Comparison of ENCODE assay signal across 10 cellular contexts in the genomic region with DNA sequence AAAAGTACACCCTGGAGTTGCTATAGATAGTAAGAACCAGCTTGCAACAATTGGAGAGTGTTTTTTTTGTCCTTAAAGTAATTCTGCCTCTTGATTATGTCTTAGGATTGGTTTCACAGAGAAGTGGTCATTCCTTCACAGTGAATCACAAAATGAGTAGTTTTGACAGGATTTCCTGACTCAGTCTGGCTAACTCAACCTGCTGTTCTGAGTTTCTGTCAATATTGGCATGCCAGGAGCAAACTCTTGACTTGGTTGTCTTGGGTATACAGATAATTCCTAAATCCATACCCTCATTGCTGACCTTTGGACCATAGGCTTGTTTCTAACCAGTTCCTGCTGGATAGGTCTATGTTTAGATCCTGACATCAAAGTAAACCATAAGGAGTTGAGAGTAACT. TPM values are rescaled to one million over a fixed set of nuclear protein-coding genes. Genes with fewer than 3 reads are reported as not detected.
DNase-seq lines count a peak whose midpoint lies in the region; ATAC-seq and TF ChIP-seq lines count a peak whose summit lies in the region.
"Had no signal": no experiment of that assay in that cellular context is flagged by ENCODE, and none has a peak within 500 bp of the region (broad histone marks: within the 10 kb centered on the region; RNA-seq: fewer than 3 reads in every experiment).

No MANE protein-coding gene starts in this region.

- H3K27ac ChIP-seq in thyroid gland = peak overlapping the region; percentile 81 to 95 (median 91)
- H3K27ac ChIP-seq in substantia nigra (ENCODE audit: low read depth, low read length, poor library complexity, severe bottlenecking) = no peak overlapping the region

- H3K36me3 Mint-ChIP-seq in WTC11 = peaks cover 4% of the 10 kb centered on the region

- peaks cover 31 to 51% of the 10 kb centered on the region in 2 donors for H3K4me1 ChIP-seq in thyroid gland

- intact Hi-C loops in thyroid gland (cut with DNase I) = no loop called here

- H3K9me3 Mint-ChIP-seq in WTC11 = peaks cover 4% of the 10 kb centered on the region

- TF ChIP-seq CTCF in WTC11 (IDR thresholded peaks at IDR 0.05) = no peak
- TF ChIP-seq CTCF in thyroid gland (IDR thresholded peaks at IDR 0.05) = no peak

- TF ChIP-seq POLR2A in thyroid gland (IDR thresholded peaks at IDR 0.05) = no peak

- H3K27me3 ChIP-seq in thyroid gland = no peaks in the 10 kb centered on the region

- ATAC-seq in WTC11 (no peak), GM21423 (IDR thresholded peaks at IDR 0.05; ENCODE audit: unreplicated experiment) (no peak)
- ATAC-seq: sciatic nerve had no signal

- peak overlapping the region; percentile 54 for H3K27ac Mint-ChIP-seq in WTC11

- CTCF ChIA-PET in WTC11 (lab: Charles Lee) = no interaction called here

- no peaks in the 10 kb centered on the region for H3K9me3 ChIP-seq in thyroid gland

- H3K27me3 Mint-ChIP-seq in WTC11 (ENCODE audit: low read depth) = no peaks in the 10 kb centered on the region

- H3K4me3 ChIP-seq in thyroid gland (replicated peaks in 1 of 3) = no peak overlapping the region

- POLR2A ChIA-PET in WTC11 (lab: Charles Lee) = no interaction called here

- H3K4me3 Mint-ChIP-seq in WTC11 = no peak overlapping the region

- peaks cover 54% of the 10 kb centered on the region for H3K4me1 Mint-ChIP-seq in WTC11

- DNase-seq in HCEC 1CT = peak; percentile 71
- no peak for DNase-seq in WTC11 (ENCODE audit: low spot score)
- peak; percentile 70 for DNase-seq in glomerular visceral epithelial cell (ENCODE audit: extremely low spot score)
- peak; percentile 40 to 41 for DNase-seq in thyroid gland
- DNase-seq in activated naive CD4-positive, alpha-beta T cell treated with anti-CD3 and anti-CD28 coated beads, Interleukin-2, amount 50 U/mL, for 16 hours = no peak
- no peak for DNase-seq in substantia nigra (lab: John Stamatoyannopoulos, UW)
- DNase-seq in NCI-H146 (lab: John Stamatoyannopoulos, UW) = no peak
- DNase-seq: kidney had no signal

- no peaks in the 10 kb centered on the region for H3K36me3 ChIP-seq in thyroid gland

TF ChIP-seq in WTC11, 78 proteins besides CTCF, POLR2A, EP300 and RAD21:
- TF ChIP-seq ZNF423 (CRISPR knock-in tag; IDR thresholded peaks at IDR 0.05) (no peak), TEAD4 (CRISPR knock-in tag; IDR thresholded peaks at IDR 0.05) (no peak), EMX1 (CRISPR knock-in tag; IDR thresholded peaks at IDR 0.05) (no peak), JAZF1 (CRISPR knock-in tag; IDR thresholded peaks at IDR 0.05) (no peak), ZNF416 (CRISPR knock-in tag; IDR thresholded peaks at IDR 0.05) (no peak), FOXK1 (CRISPR knock-in tag; IDR thresholded peaks at IDR 0.05) (no peak), FOXJ3 (CRISPR knock-in tag; IDR thresholded peaks at IDR 0.05; ENCODE audit: borderline replicate concordance) (no peak), ETV6 (CRISPR knock-in tag; IDR thresholded peaks at IDR 0.05) (no peak)
- TF ChIP-seq, protein P1, sequence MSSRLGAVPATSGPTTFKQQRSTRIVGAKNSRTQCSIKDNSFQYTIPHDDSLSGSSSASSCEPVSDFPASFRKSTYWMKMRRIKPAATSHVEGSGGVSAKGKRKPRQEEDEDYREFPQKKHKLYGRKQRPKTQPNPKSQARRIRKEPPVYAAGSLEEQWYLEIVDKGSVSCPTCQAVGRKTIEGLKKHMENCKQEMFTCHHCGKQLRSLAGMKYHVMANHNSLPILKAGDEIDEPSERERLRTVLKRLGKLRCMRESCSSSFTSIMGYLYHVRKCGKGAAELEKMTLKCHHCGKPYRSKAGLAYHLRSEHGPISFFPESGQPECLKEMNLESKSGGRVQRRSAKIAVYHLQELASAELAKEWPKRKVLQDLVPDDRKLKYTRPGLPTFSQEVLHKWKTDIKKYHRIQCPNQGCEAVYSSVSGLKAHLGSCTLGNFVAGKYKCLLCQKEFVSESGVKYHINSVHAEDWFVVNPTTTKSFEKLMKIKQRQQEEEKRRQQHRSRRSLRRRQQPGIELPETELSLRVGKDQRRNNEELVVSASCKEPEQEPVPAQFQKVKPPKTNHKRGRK (CRISPR knock-in tag; IDR thresholded peaks at IDR 0.05; ENCODE audit: borderline replicate concordance) = no peak
- TF ChIP-seq, protein P2, sequence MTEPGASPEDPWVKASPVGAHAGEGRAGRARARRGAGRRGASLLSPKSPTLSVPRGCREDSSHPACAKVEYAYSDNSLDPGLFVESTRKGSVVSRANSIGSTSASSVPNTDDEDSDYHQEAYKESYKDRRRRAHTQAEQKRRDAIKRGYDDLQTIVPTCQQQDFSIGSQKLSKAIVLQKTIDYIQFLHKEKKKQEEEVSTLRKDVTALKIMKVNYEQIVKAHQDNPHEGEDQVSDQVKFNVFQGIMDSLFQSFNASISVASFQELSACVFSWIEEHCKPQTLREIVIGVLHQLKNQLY (CRISPR knock-in tag; IDR thresholded peaks at IDR 0.05) = no peak
- TF ChIP-seq, protein P3, sequence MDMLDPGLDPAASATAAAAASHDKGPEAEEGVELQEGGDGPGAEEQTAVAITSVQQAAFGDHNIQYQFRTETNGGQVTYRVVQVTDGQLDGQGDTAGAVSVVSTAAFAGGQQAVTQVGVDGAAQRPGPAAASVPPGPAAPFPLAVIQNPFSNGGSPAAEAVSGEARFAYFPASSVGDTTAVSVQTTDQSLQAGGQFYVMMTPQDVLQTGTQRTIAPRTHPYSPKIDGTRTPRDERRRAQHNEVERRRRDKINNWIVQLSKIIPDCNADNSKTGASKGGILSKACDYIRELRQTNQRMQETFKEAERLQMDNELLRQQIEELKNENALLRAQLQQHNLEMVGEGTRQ (CRISPR knock-in tag; IDR thresholded peaks at IDR 0.05) = no peak
- TF ChIP-seq, protein P4, sequence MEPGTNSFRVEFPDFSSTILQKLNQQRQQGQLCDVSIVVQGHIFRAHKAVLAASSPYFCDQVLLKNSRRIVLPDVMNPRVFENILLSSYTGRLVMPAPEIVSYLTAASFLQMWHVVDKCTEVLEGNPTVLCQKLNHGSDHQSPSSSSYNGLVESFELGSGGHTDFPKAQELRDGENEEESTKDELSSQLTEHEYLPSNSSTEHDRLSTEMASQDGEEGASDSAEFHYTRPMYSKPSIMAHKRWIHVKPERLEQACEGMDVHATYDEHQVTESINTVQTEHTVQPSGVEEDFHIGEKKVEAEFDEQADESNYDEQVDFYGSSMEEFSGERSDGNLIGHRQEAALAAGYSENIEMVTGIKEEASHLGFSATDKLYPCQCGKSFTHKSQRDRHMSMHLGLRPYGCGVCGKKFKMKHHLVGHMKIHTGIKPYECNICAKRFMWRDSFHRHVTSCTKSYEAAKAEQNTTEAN (CRISPR knock-in tag; IDR thresholded peaks at IDR 0.05) = no peak
- TF ChIP-seq, protein P5, sequence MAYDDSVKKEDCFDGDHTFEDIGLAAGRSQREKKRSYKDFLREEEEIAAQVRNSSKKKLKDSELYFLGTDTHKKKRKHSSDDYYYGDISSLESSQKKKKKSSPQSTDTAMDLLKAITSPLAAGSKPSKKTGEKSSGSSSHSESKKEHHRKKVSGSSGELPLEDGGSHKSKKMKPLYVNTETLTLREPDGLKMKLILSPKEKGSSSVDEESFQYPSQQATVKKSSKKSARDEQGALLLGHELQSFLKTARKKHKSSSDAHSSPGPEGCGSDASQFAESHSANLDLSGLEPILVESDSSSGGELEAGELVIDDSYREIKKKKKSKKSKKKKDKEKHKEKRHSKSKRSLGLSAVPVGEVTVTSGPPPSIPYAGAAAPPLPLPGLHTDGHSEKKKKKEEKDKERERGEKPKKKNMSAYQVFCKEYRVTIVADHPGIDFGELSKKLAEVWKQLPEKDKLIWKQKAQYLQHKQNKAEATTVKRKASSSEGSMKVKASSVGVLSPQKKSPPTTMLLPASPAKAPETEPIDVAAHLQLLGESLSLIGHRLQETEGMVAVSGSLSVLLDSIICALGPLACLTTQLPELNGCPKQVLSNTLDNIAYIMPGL (CRISPR knock-in tag; IDR thresholded peaks at IDR 0.05) = no peak

RNA-seq across cellular contexts. Expression of a gene that starts 9.4 kb away (rescaled TPM):
- total RNA-seq in WTC11 (2021) (64.2 to 68.6 TPM (median 67.5 TPM) in 3 replicates), thyroid gland (10 to 100 TPM; 27.3 to 76.6 (median 57.1) TPM)

Comparison
In these comparisons a context has a peak if more than half of its experiments do, and no peak if none do; other contexts are left out.
1. DNase-seq: peak in HCEC 1CT (single experiment), glomerular visceral epithelial cell (single experiment) and thyroid gland (2 of 2); none in WTC11 (single experiment), activated naive CD4-positive, alpha-beta T cell treated with anti-CD3 and anti-CD28 coated beads, Interleukin-2, amount 50 U/mL, for 16 hours (single experiment), substantia nigra (0 of 49) and NCI-H146 (single experiment).